ENCODE assay signal across 8 cellular contexts in the genomic region with DNA sequence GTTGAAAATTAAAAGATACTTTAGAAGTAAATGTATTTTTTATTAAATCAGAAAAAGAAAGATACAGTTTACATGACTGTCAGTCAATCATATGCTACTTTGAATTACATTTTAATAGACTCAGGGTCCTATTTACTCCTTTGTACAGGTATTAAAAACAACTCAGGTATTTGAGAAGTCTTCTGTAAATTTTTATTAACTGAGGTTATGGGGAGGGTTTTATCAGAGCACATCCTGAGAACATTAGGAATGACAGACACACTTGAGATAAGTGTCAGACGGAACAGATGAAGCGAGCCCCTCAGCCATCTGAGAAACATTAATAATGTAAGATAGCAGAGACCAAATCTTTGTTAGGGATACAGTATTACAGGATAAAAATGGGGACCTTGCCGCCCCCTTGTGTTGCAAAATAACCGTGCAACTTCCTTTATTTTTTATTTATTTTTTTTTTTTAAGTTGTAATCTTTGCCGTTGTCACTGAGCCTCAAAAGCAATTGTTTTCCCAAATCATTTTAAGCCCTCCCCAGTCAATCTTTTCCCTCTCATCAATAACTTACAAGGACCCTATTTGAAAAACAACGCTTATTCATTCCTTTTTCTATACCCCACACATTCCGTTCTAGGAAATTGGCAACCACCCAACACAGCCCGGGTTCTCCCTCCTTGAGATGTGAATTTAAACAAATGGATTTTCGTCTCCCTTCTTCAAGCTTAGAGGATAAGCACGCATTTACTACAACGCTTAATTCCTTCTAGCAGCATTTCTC.
DNase-seq lines count a peak whose midpoint lies in the region; ATAC-seq, FAIRE-seq and TF ChIP-seq lines count a peak whose summit lies in the region.

No MANE protein-coding gene starts in this region.

- no peaks in the 10 kb centered on the region for H3K9me2 ChIP-seq in PC-9 (ENCODE audit: insufficient read depth)

- TF ChIP-seq POLR2A in A549 (IDR thresholded peaks at IDR 0.05; ENCODE audit: low read length) (no peak), right lobe of liver (IDR thresholded peaks at IDR 0.05) (no peak)

- H3K4me1 ChIP-seq in A549 (peaks cover 47% of the 10 kb centered on the region), PC-9 (replicated peaks; ENCODE audit: insufficient read depth) (peaks cover 16% of the 10 kb centered on the region), astrocyte (ENCODE audit: insufficient read depth, low read length) (peaks cover 29% of the 10 kb centered on the region), right lobe of liver (peaks cover 0 to 28% (median 4%) of the 10 kb centered on the region in 4 donors)

- ATAC-seq in A549 (peak in 1 of 2 experiments; percentile 38; a peak in 3 of 6 replicates), right lobe of liver (peak in 1 of 4 donors; percentile 11)

- no peaks in the 10 kb centered on the region for H3K36me3 Mint-ChIP-seq in astrocyte (ENCODE audit: low read depth, unreplicated experiment)

- H3K4me2 ChIP-seq in A549 (peak overlapping the region; percentile 58), PC-9 (no peak overlapping the region), astrocyte (ENCODE audit: low read length) (peak overlapping the region; percentile 77)

- CTCF ChIA-PET in A549 (lab: Yijun Ruan, JAX) (interaction anchor here (0.6 to 9.8 kb wide), 13 partner anchors 9 to 393 kb away, joined by 3 to 120 read pairs (median 3); no protein-coding TSS in a partner anchor), GM10248 (lab: Yijun Ruan, JAX) (interaction anchor here (0.8 to 3.6 kb wide), 5 partner anchors 13 to 208 kb away, joined by 3 to 9 read pairs (median 3); no protein-coding TSS in a partner anchor), PC-9 (lab: Charles Lee) (no interaction called here)

- no peaks in the 10 kb centered on the region for H3K27me3 Mint-ChIP-seq in astrocyte (ENCODE audit: low read depth, unreplicated experiment)

- FAIRE-seq in A549 (lab: Jason Lieb, UNC) (no peak), astrocyte (lab: Jason Lieb, UNC) (no peak)

- POLR2A ChIA-PET in A549 (lab: Yijun Ruan, JAX) (no interaction called here), GM10248 (lab: Yijun Ruan, JAX) (no interaction called here), PC-9 (lab: Charles Lee; ENCODE audit: unreplicated experiment) (no interaction called here)

- H3K4me3 ChIP-seq in A549 (peak overlapping the region; percentile 11; the same call in 1 of the 3 replicates), PC-9 (no peak overlapping the region), astrocyte (ENCODE audit: insufficient read depth, low read depth, low read length) (peak overlapping the region; percentile 37), right lobe of liver (no peak overlapping the region)

- intact Hi-C loops in PC-9 (cut with micrococcal nuclease; ENCODE audit: unreplicated experiment), result loop anchor here (1.0 to 5.0 kb wide), 2 partner anchors 119 to 786 kb away; no protein-coding TSS in a partner anchor
- intact Hi-C loops in right lobe of liver (cut with DNase I), result no loop called here

- TF ChIP-seq RAD21 in A549 (conservative IDR thresholded peaks at IDR 0.05 in 1 of 2, IDR thresholded peaks at IDR 0.05 in 1 of 2), result peak; percentile 74 to 75

- no peak overlapping the region for H3K4me3 Mint-ChIP-seq in astrocyte (ENCODE audit: unreplicated experiment)

- H3K27ac Mint-ChIP-seq in astrocyte (ENCODE audit: unreplicated experiment), result no peak overlapping the region

- H3K79me2 ChIP-seq in PC-9 (ENCODE audit: low read depth) (no peaks in the 10 kb centered on the region), astrocyte (ENCODE audit: insufficient read depth, low read length) (no peaks in the 10 kb centered on the region)

- peak overlapping the region in 1 of 2 experiments; percentile 51; a peak in 3 of 6 replicates for H3K27ac ChIP-seq in A549
- H3K27ac ChIP-seq in PC-9, result no peak overlapping the region
- peak overlapping the region; percentile 39 for H3K27ac ChIP-seq in astrocyte (ENCODE audit: low read depth, low read length)
- H3K27ac ChIP-seq in right lobe of liver, result no peak overlapping the region

- WGBS in A549 (ENCODE audit: missing lambda C conversion rate), result 16% methylated on average over 11 of the region's 11 CpGs
- WGBS in right lobe of liver (ENCODE audit: insufficient coverage, low coverage, low lambda C conversion rate, missing lambda C conversion rate), result 22% methylated on average over 11 of the region's 11 CpGs

- DNase-seq in A549 (ENCODE audit: low read depth in 1 of 2, low spot score in 1 of 2), result peak in 1 of 2 experiments; percentile 55
- peak; percentile 45 for DNase-seq in GM10248 (ENCODE audit: extremely low spot score)
- DNase-seq in PC-9, result peak in 1 of 2 experiments; percentile 17
- no peak for DNase-seq in astrocyte (ENCODE audit: low read depth)
- no peak for DNase-seq in right lobe of liver
- DNase-seq in DMS153 treated with DMSO at 0.1 percent for 48 hours (lab: John Stamatoyannopoulos, UW; ENCODE audit: unreplicated experiment), result no peak
- DNase-seq in NCI-H1417 treated with DMSO at 0.1 percent for 48 hours (lab: John Stamatoyannopoulos, UW), result no peak
- no peak for DNase-seq in NCI-H748 treated with DMSO at 0.1 percent for 48 hours (lab: John Stamatoyannopoulos, UW)

- H3K27me3 ChIP-seq in PC-9 (ENCODE audit: insufficient read depth, low read depth) (no peaks in the 10 kb centered on the region), astrocyte (ENCODE audit: insufficient read depth, low read length) (no peaks in the 10 kb centered on the region), right lobe of liver (no peaks in the 10 kb centered on the region)

- no peaks in the 10 kb centered on the region for H3K36me3 ChIP-seq in PC-9 (ENCODE audit: low read depth)
- no peaks in the 10 kb centered on the region for H3K36me3 ChIP-seq in astrocyte (ENCODE audit: insufficient read depth, low read length)
- no peaks in the 10 kb centered on the region for H3K36me3 ChIP-seq in right lobe of liver

- H4K20me1 ChIP-seq in PC-9 (ENCODE audit: insufficient read depth) (no peaks in the 10 kb centered on the region), astrocyte (ENCODE audit: insufficient read depth, low read length) (no peaks in the 10 kb centered on the region)

- no peak for TF ChIP-seq EP300 in A549 (IDR thresholded peaks at IDR 0.05)

- H3K4me1 Mint-ChIP-seq in astrocyte (ENCODE audit: low read depth, unreplicated experiment), result peaks cover 30% of the 10 kb centered on the region

- H2AFZ ChIP-seq in PC-9, result no peak overlapping the region
- H2AFZ ChIP-seq in astrocyte (ENCODE audit: low read depth, low read length), result peak overlapping the region; percentile 18

- H3F3A ChIP-seq in PC-9 (ENCODE audit: insufficient read depth, low read depth), result peaks cover 11% of the 10 kb centered on the region

- H3K9ac ChIP-seq in astrocyte (ENCODE audit: low read length), result peak overlapping the region; percentile 66

- BruUV-seq in PC-9 (replicated peaks; lab: Mats Ljungman, UMichigan), result no TSS peak

- TF ChIP-seq CTCF in A549 (IDR thresholded peaks at IDR 0.05) (peak; percentile 83), GM10248 (IDR thresholded peaks at IDR 0.05; ENCODE audit: control extremely low read depth, extremely low read depth, low read depth, missing control alignments) (no peak), PC-9 (conservative IDR thresholded peaks at IDR 0.05) (peak; percentile 84), astrocyte (IDR thresholded peaks at IDR 0.05; ENCODE audit: insufficient read depth, low read depth, low read length) (peak; percentile 67), right lobe of liver (IDR thresholded peaks at IDR 0.05) (peak; percentile 31 to 65 (median 60))

- no peaks in the 10 kb centered on the region for H3K9me3 Mint-ChIP-seq in astrocyte (ENCODE audit: unreplicated experiment)

- no peaks in the 10 kb centered on the region for H3K9me3 ChIP-seq in A549
- no peaks in the 10 kb centered on the region for H3K9me3 ChIP-seq in PC-9 (ENCODE audit: insufficient read depth, low read depth)
- no peaks in the 10 kb centered on the region for H3K9me3 ChIP-seq in astrocyte (ENCODE audit: insufficient read depth, low read depth, low read length)
- H3K9me3 ChIP-seq in right lobe of liver, result no peaks in the 10 kb centered on the region

TF ChIP-seq in A549, 52 proteins besides CTCF, POLR2A, EP300 and RAD21:
- TF ChIP-seq SMC3 (IDR thresholded peaks at IDR 0.05), result peak; percentile 88
- TF ChIP-seq, protein P1, sequence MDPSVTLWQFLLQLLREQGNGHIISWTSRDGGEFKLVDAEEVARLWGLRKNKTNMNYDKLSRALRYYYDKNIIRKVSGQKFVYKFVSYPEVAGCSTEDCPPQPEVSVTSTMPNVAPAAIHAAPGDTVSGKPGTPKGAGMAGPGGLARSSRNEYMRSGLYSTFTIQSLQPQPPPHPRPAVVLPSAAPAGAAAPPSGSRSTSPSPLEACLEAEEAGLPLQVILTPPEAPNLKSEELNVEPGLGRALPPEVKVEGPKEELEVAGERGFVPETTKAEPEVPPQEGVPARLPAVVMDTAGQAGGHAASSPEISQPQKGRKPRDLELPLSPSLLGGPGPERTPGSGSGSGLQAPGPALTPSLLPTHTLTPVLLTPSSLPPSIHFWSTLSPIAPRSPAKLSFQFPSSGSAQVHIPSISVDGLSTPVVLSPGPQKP (IDR thresholded peaks at IDR 0.05; ENCODE audit: low read depth, low read length), result no peak
- TF ChIP-seq SREBF2 (IDR thresholded peaks at IDR 0.05), result no peak
- TF ChIP-seq CEBPB (IDR thresholded peaks at IDR 0.05), result peak in 1 of 2 experiments; percentile 44; a peak in 1 of 4 replicates

Comparison
In these comparisons a context has a peak if more than half of its experiments do, and no peak if none do; other contexts are left out.
1. H3K4me3 ChIP-seq: peak in A549 (single experiment) and astrocyte (single experiment); none in PC-9 (single experiment) and right lobe of liver (0 of 3).